3 cellular contexts compared by ENCODE assay signal in the genomic region with DNA sequence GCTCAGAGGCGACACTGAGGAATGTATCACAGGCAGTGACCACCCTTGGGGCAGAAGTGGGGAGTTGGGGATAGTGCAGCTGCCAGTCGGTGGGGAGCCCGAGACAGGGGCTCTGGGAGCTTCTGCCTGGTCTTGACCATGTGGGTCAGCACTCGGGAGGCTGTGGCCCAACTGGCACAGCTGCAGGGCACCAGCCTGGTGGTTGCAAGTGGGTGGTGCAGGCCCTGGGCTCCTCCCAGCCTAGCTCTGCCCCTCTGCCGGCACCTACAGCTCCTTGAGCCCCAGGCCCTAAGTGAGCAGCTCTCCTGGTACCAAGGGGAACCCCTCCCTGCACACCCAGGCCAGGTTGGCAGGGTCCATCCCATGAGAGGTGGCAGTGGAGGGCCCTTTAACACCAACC.
TF ChIP-seq lines count a peak whose summit lies in the region.

No MANE protein-coding gene starts in this region.

TF ChIP-seq in SK-N-SH treated with all-trans-retinoic acid at 6 μM for 48 hours, 23 proteins besides CTCF, POLR2A, EP300 and RAD21 (continues in another document):
- TF ChIP-seq, protein P1, sequence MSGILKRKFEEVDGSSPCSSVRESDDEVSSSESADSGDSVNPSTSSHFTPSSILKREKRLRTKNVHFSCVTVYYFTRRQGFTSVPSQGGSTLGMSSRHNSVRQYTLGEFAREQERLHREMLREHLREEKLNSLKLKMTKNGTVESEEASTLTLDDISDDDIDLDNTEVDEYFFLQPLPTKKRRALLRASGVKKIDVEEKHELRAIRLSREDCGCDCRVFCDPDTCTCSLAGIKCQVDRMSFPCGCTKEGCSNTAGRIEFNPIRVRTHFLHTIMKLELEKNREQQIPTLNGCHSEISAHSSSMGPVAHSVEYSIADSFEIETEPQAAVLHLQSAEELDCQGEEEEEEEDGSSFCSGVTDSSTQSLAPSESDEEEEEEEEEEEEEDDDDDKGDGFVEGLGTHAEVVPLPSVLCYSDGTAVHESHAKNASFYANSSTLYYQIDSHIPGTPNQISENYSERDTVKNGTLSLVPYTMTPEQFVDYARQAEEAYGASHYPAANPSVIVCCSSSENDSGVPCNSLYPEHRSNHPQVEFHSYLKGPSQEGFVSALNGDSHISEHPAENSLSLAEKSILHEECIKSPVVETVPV (CRISPR knock-in tag; IDR thresholded peaks at IDR 0.05): no peak
- TF ChIP-seq TOX (CRISPR knock-in tag; IDR thresholded peaks at IDR 0.05; ENCODE audit: borderline replicate concordance) (no peak), SNAI2 (CRISPR knock-in tag; IDR thresholded peaks at IDR 0.05) (no peak), ZNF70 (CRISPR knock-in tag; IDR thresholded peaks at IDR 0.05) (no peak), ZNF565 (CRISPR knock-in tag; conservative IDR thresholded peaks at IDR 0.05; ENCODE audit: low read depth) (no peak), TCF4 (CRISPR knock-in tag; IDR thresholded peaks at IDR 0.05; ENCODE audit: borderline replicate concordance) (no peak), ZC3H10 (CRISPR knock-in tag; IDR thresholded peaks at IDR 0.05) (no peak), ZFP30 (CRISPR knock-in tag; IDR thresholded peaks at IDR 0.05) (no peak), PPARA (CRISPR knock-in tag; IDR thresholded peaks at IDR 0.05; ENCODE audit: borderline replicate concordance) (no peak)
- TF ChIP-seq, protein P2, sequence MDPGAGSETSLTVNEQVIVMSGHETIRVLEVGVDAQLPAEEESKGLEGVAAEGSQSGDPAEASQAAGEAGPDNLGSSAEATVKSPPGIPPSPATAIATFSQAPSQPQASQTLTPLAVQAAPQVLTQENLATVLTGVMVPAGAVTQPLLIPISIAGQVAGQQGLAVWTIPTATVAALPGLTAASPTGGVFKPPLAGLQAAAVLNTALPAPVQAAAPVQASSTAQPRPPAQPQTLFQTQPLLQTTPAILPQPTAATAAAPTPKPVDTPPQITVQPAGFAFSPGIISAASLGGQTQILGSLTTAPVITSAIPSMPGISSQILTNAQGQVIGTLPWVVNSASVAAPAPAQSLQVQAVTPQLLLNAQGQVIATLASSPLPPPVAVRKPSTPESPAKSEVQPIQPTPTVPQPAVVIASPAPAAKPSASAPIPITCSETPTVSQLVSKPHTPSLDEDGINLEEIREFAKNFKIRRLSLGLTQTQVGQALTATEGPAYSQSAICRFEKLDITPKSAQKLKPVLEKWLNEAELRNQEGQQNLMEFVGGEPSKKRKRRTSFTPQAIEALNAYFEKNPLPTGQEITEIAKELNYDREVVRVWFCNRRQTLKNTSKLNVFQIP (CRISPR knock-in tag; IDR thresholded peaks at IDR 0.05; ENCODE audit: borderline replicate concordance, low read depth): no peak
- TF ChIP-seq, protein P3, sequence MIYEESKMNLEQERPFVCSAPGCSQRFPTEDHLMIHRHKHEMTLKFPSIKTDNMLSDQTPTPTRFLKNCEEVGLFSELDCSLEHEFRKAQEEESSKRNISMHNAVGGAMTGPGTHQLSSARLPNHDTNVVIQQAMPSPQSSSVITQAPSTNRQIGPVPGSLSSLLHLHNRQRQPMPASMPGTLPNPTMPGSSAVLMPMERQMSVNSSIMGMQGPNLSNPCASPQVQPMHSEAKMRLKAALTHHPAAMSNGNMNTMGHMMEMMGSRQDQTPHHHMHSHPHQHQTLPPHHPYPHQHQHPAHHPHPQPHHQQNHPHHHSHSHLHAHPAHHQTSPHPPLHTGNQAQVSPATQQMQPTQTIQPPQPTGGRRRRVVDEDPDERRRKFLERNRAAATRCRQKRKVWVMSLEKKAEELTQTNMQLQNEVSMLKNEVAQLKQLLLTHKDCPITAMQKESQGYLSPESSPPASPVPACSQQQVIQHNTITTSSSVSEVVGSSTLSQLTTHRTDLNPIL (CRISPR knock-in tag; IDR thresholded peaks at IDR 0.05; ENCODE audit: low read depth): no peak

TF ChIP-seq in SK-N-SH, 30 proteins besides CTCF, POLR2A, EP300 and RAD21:
- TF ChIP-seq RXRA (IDR thresholded peaks at IDR 0.05; ENCODE audit: borderline replicate concordance, low read depth): no peak
- TF ChIP-seq SMC3 (IDR thresholded peaks at IDR 0.05; ENCODE audit: low read depth, low read length): no peak
- TF ChIP-seq, protein P4, sequence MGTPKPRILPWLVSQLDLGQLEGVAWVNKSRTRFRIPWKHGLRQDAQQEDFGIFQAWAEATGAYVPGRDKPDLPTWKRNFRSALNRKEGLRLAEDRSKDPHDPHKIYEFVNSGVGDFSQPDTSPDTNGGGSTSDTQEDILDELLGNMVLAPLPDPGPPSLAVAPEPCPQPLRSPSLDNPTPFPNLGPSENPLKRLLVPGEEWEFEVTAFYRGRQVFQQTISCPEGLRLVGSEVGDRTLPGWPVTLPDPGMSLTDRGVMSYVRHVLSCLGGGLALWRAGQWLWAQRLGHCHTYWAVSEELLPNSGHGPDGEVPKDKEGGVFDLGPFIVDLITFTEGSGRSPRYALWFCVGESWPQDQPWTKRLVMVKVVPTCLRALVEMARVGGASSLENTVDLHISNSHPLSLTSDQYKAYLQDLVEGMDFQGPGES (IDR thresholded peaks at IDR 0.05; ENCODE audit: low read depth, low read length): no peak
- TF ChIP-seq, protein P5, sequence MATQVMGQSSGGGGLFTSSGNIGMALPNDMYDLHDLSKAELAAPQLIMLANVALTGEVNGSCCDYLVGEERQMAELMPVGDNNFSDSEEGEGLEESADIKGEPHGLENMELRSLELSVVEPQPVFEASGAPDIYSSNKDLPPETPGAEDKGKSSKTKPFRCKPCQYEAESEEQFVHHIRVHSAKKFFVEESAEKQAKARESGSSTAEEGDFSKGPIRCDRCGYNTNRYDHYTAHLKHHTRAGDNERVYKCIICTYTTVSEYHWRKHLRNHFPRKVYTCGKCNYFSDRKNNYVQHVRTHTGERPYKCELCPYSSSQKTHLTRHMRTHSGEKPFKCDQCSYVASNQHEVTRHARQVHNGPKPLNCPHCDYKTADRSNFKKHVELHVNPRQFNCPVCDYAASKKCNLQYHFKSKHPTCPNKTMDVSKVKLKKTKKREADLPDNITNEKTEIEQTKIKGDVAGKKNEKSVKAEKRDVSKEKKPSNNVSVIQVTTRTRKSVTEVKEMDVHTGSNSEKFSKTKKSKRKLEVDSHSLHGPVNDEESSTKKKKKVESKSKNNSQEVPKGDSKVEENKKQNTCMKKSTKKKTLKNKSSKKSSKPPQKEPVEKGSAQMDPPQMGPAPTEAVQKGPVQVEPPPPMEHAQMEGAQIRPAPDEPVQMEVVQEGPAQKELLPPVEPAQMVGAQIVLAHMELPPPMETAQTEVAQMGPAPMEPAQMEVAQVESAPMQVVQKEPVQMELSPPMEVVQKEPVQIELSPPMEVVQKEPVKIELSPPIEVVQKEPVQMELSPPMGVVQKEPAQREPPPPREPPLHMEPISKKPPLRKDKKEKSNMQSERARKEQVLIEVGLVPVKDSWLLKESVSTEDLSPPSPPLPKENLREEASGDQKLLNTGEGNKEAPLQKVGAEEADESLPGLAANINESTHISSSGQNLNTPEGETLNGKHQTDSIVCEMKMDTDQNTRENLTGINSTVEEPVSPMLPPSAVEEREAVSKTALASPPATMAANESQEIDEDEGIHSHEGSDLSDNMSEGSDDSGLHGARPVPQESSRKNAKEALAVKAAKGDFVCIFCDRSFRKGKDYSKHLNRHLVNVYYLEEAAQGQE (IDR thresholded peaks at IDR 0.05; ENCODE audit: low read depth, low read length): no peak
TF ChIP-seq in SK-N-SH: peak in this region for 0.

TF ChIP-seq in H1, 55 proteins besides CTCF, POLR2A, EP300 and RAD21:
- TF ChIP-seq YY1 (IDR thresholded peaks at IDR 0.05; ENCODE audit: low read depth, low read length) (no peak), EZH2 (IDR thresholded peaks at IDR 0.05; ENCODE audit: low read depth, low read length, severe bottlenecking) (no peak), SP2 (IDR thresholded peaks at IDR 0.05; ENCODE audit: low read length) (no peak), GABPA (IDR thresholded peaks at IDR 0.05; ENCODE audit: borderline replicate concordance, insufficient read depth, low read length) (no peak), ASH2L (IDR thresholded peaks at IDR 0.05; ENCODE audit: low read length) (no peak)
